Comparison of ENCODE assay signal across 8 cellular contexts in genomic region chr7:93890464-93891068, GRCh38. TPM values are rescaled to one million over a fixed set of nuclear protein-coding genes. Genes with fewer than 3 reads are reported as not detected.
DNase-seq lines count a peak whose midpoint lies in the region; ATAC-seq and TF ChIP-seq lines count a peak whose summit lies in the region.

A gene with protein sequence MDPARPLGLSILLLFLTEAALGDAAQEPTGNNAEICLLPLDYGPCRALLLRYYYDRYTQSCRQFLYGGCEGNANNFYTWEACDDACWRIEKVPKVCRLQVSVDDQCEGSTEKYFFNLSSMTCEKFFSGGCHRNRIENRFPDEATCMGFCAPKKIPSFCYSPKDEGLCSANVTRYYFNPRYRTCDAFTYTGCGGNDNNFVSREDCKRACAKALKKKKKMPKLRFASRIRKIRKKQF (minus strand): TSS chr7:93890753. CDS start chr7:93890678, 75 bp downstream.

- TF ChIP-seq POLR2A in esophagus squamous epithelium (IDR thresholded peaks at IDR 0.05) = no peak

- H3K36me3 Mint-ChIP-seq in naive thymus-derived CD8-positive, alpha-beta T cell = peaks cover 0 to 2% (median 0%) of the 10 kb centered on the region in 3 donors

- H3K4me3 ChIP-seq in HFF-Myc (replicated peaks; ENCODE audit: low read depth, low read length) (peak within 1 kb of the TSS; percentile 59), SK-N-MC (peak within 1 kb of the TSS; percentile 78), esophagus squamous epithelium (peak within 1 kb of the TSS; percentile 25 to 68 (median 48))

- H3K9me3 ChIP-seq in SK-N-MC (ENCODE audit: low read depth, low read length) = no peaks in the 10 kb centered on the region
- no peaks in the 10 kb centered on the region for H3K9me3 ChIP-seq in esophagus squamous epithelium

- no peak within 1 kb of the TSS for H3K27ac ChIP-seq in SK-N-MC
- H3K27ac ChIP-seq in esophagus squamous epithelium = peak within 1 kb of the TSS in 1 of 4 donors; percentile 18

- ATAC-seq in naive thymus-derived CD8-positive, alpha-beta T cell = no peak

- H3K27ac Mint-ChIP-seq in naive thymus-derived CD8-positive, alpha-beta T cell = peak within 1 kb of the TSS in 3 of 10 donors; percentile 27 to 49 (median 43)

- TF ChIP-seq CTCF in GM13977 (IDR thresholded peaks at IDR 0.05; ENCODE audit: extremely low read depth, insufficient read depth, missing control alignments) (no peak), HFF-Myc (IDR thresholded peaks at IDR 0.05; ENCODE audit: low read depth, low read length, missing control alignments) (peak; percentile 4), esophagus squamous epithelium (IDR thresholded peaks at IDR 0.05) (no peak)

- in situ Hi-C loops in GM13977 (cut with MboI; ENCODE audit: low pct_unique_long_range_greater_than_20kb, low sequenced_read_pairs, unreplicated experiment) = loop anchor here (25.0 kb wide), 1 partner anchor 497 kb away; the partner anchor contains the start of gene COL1A2

- H3K4me3 Mint-ChIP-seq in naive thymus-derived CD8-positive, alpha-beta T cell = peak within 1 kb of the TSS; percentile 41 to 81 (median 74)

- peak; percentile 31 for DNase-seq in GM13977 (ENCODE audit: low spot score)
- DNase-seq in HFF-Myc (ENCODE audit: extremely low read depth, low read depth) = no peak
- no peak for DNase-seq in SK-N-MC (ENCODE audit: low read depth, low spot score)
- no peak for DNase-seq in esophagus squamous epithelium (lab: John Stamatoyannopoulos, UW)
- no peak for DNase-seq in naive thymus-derived CD8-positive, alpha-beta T cell
- DNase-seq in amygdala (lab: John Stamatoyannopoulos, UW) = no peak
- no peak for DNase-seq in HT-29 (ENCODE audit: low spot score)
- no peak for DNase-seq in NCI-H1930 (lab: John Stamatoyannopoulos, UW)

- POLR2A ChIA-PET in naive thymus-derived CD8-positive, alpha-beta T cell (lab: Charles Lee) = no interaction called here

- H3K9me3 Mint-ChIP-seq in naive thymus-derived CD8-positive, alpha-beta T cell = peaks cover 0 to 2% (median 0%) of the 10 kb centered on the region in 9 donors

- H3K9ac ChIP-seq in SK-N-MC (ENCODE audit: insufficient read length) = peak within 1 kb of the TSS; percentile 30

- peaks cover 22 to 61% (median 45%) of the 10 kb centered on the region in 5 donors for H3K27me3 Mint-ChIP-seq in naive thymus-derived CD8-positive, alpha-beta T cell

- intact Hi-C loops in esophagus squamous epithelium (cut with DNase I) = no loop called here

- peaks cover 0 to 31% (median 1%) of the 10 kb centered on the region in 4 donors for H3K27me3 ChIP-seq in esophagus squamous epithelium

- H3K36me3 ChIP-seq in SK-N-MC (ENCODE audit: insufficient read depth, low read length) (no peaks in the 10 kb centered on the region), esophagus squamous epithelium (no peaks in the 10 kb centered on the region)

- peaks cover 7 to 15% (median 11%) of the 10 kb centered on the region in 4 donors for H3K4me1 Mint-ChIP-seq in naive thymus-derived CD8-positive, alpha-beta T cell

- WGBS in esophagus squamous epithelium, 2 donors = 2 to 4% methylated on average over 9 to 15 of the region's 49 CpGs

- peaks cover 0 to 19% (median 4%) of the 10 kb centered on the region in 3 donors for H3K4me1 ChIP-seq in esophagus squamous epithelium

RNA-seq across cellular contexts. Expression of the gene that starts here (rescaled TPM):
- 1 to 10 TPM in 1 of 4 donors, under 1 TPM in 2, not detected in 1; 0.67 to 1.9 (median 0.95) TPM for total RNA-seq in esophagus squamous epithelium
- total RNA-seq in naive thymus-derived CD8-positive, alpha-beta T cell = not detected
- not detected for polyA plus RNA-seq in naive thymus-derived CD8-positive, alpha-beta T cell
- total RNA-seq in HT-29 (2014; rRNA removed; shearing (Covaris generic)) = not detected in 2 replicates
